ENCODE assay signal across 19 cellular contexts in the genomic region with DNA sequence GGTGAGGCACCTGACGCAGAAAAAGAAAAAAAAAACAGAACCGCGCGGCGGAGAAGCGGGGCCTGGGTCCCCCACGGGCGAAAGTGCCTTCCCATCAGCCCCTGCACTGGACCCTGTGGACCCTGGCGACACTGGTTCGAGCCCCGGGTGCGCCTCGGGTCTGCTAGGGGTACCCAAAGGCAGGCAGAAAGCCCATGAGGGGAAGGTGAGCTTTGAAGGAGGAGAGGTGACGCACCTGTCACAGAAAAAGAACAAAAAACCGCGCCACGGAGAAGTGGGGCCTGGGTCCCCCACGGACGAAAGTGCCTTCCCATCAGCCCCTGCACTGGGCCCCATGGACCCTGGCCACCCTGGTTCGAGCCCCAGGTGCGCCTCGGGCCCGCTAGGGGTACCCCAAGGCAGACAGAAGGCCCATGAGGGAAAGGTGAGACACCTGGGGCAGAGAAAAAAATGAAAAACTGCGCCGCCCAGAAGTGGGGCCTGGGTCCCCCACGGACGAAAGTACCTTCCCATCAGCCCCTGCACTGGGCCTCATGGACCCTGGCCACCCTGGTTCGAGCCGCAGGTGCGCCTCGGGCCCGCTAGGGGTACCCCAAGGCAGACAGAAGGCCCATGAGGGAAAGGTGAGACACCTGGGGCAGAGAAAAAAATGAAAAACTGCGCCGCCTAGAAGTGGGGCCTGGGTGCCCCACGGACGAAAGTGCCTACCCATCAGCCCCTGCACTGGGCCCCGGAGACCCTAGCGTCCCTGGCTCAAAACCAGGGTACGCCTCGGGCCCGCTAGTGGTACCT.
"Had no signal": no experiment of that assay in that cellular context is flagged by ENCODE, and none has a peak within 500 bp of the region (broad histone marks: within the 10 kb centered on the region; RNA-seq: fewer than 3 reads in every experiment).

No MANE protein-coding gene starts in this region.

- H3K9me3 ChIP-seq: esophagus muscularis mucosa, lower lobe of right lung, mucosa of descending colon had no signal

- H3K4me3 ChIP-seq: coronary artery, dorsolateral prefrontal cortex, esophagus muscularis mucosa, gastroesophageal sphincter, heart left ventricle, hepatocyte, left lung, lower lobe of right lung, mucosa of descending colon had no signal

- H3K4me3 Mint-ChIP-seq: immature natural killer cell, mesothelial cell of epicardium had no signal

- H3K36me3 Mint-ChIP-seq: immature natural killer cell had no signal

- H3K36me3 ChIP-seq: esophagus muscularis mucosa, gastroesophageal sphincter, heart left ventricle, left lung, lower lobe of right lung had no signal

- ATAC-seq: foreskin keratinocyte, gastroesophageal sphincter, heart left ventricle, left cardiac atrium, left lung, left ventricle myocardium superior, lower lobe of right lung, mucosa of descending colon had no signal

- H3K4me1 Mint-ChIP-seq: immature natural killer cell, mesothelial cell of epicardium had no signal

- H3K27ac Mint-ChIP-seq: immature natural killer cell, mesothelial cell of epicardium had no signal

- DNase-seq: dermis blood vessel endothelial cell; dorsolateral prefrontal cortex; effector CD4-positive, alpha-beta T cell; effector memory CD4-positive, alpha-beta T cell; foreskin keratinocyte; hypothalamus; immature natural killer cell; left cardiac atrium; left lung; left ventricle myocardium superior; lower lobe of right lung; mesenchymal stem cell; mucosa of descending colon had no signal

- H3K9me3 Mint-ChIP-seq: mesothelial cell of epicardium had no signal

- H3K27me3 ChIP-seq: dorsolateral prefrontal cortex, esophagus muscularis mucosa, foreskin keratinocyte, gastroesophageal sphincter, heart left ventricle, hepatocyte, left lung had no signal

- H3K27ac ChIP-seq: coronary artery, dorsolateral prefrontal cortex, esophagus muscularis mucosa, foreskin keratinocyte, gastroesophageal sphincter, heart left ventricle, hepatocyte, left lung, lower lobe of right lung had no signal

- H3K4me1 ChIP-seq: esophagus muscularis mucosa, foreskin keratinocyte, gastroesophageal sphincter, heart left ventricle, left lung, lower lobe of right lung had no signal
